ENCODE assay signal across 18 cellular contexts in the genomic region with DNA sequence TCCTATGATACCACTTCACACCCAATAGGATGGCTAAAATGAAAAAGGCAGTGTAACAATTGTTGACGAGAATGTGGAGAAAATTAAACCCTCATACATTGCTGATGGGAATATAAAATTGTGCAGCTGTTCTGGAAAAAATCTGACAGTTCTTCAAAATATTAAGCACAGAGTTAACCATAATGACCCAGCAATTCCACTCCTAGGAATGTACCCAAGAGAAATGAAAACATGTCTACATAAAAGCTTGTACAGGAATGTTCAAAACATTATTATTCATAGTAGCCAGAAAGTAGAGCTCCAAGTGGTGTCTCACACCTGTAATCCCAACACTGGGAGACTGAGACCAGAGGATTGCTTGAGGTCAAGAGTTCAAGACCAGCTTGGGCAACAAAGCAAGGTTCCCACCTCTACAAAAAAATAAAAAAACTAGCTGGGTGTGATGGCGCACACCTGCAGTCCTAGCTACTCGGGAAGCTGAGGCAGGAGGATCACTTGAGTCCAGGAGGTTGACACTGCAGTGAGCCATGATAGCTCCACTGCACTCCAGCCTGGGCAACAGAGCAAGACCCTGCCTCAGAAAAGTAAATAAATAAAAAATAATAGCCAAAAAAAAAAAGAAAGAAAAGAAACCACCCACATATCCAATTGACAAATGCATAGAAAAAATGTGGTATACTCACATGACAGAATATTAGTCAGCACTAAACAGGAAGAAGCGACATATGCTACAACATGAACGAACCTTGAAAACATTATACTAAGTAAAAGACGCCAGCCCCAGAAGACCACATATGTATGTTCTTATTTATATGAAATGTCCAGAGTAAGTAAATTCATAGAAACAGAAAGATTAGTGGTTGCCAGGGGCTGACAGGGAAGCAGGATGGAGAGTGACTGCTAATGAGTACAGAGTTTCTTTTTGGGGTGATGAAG. TPM values are rescaled to one million over a fixed set of nuclear protein-coding genes. Genes with fewer than 3 reads are reported as not detected.
DNase-seq lines count a peak whose midpoint lies in the region; ATAC-seq and TF ChIP-seq lines count a peak whose summit lies in the region.
"Had no signal": no experiment of that assay in that cellular context is flagged by ENCODE, and none has a peak within 500 bp of the region (broad histone marks: within the 10 kb centered on the region; RNA-seq: fewer than 3 reads in every experiment).

No MANE protein-coding gene starts in this region.

- H3K9me3 Mint-ChIP-seq in natural killer cell treated with Interleukin-12 subunit alpha and Interleukin-12 subunit beta and Interleukin-15 and Interleukin-18, amount 100 ng/mL, for 72 hours, result no peaks in the 10 kb centered on the region
- no peaks in the 10 kb centered on the region for H3K9me3 Mint-ChIP-seq in natural killer cell
- H3K9me3 Mint-ChIP-seq in activated CD4-positive, alpha-beta memory T cell treated with anti-CD3 and anti-CD28 coated beads for 36 hours, result no peaks in the 10 kb centered on the region
- peaks cover 21% of the 10 kb centered on the region for H3K9me3 Mint-ChIP-seq in type B pancreatic cell

- H3K4me3 Mint-ChIP-seq in natural killer cell treated with Interleukin-12 subunit alpha and Interleukin-12 subunit beta and Interleukin-15 and Interleukin-18, amount 100 ng/mL, for 72 hours, result peak overlapping the region; percentile 55
- H3K4me3 Mint-ChIP-seq in natural killer cell, result no peak overlapping the region
- no peak overlapping the region for H3K4me3 Mint-ChIP-seq in activated CD4-positive, alpha-beta memory T cell treated with anti-CD3 and anti-CD28 coated beads for 36 hours
- H3K4me3 Mint-ChIP-seq in type B pancreatic cell, result peak overlapping the region; percentile 21

- no peaks in the 10 kb centered on the region for H3K27me3 ChIP-seq in esophagus muscularis mucosa
- H3K27me3 ChIP-seq: adrenal gland, testis had no signal

- TF ChIP-seq EP300 in esophagus muscularis mucosa (IDR thresholded peaks at IDR 0.05), result no peak

- no peak for ATAC-seq in natural killer cell treated with Interleukin-12 subunit alpha and Interleukin-12 subunit beta and Interleukin-15 and Interleukin-18, amount 100 ng/mL, for 72 hours
- ATAC-seq in natural killer cell, result no peak

- POLR2A ChIA-PET in activated CD4-positive, alpha-beta memory T cell treated with anti-CD3 and anti-CD28 coated beads for 36 hours (lab: Charles Lee), result interaction anchor here (1.0 kb wide), 1 partner anchor 9 kb away, joined by 3 read pairs; no protein-coding TSS in a partner anchor

- TF ChIP-seq CTCF in natural killer cell (IDR thresholded peaks at IDR 0.05), result no peak
- TF ChIP-seq CTCF in esophagus muscularis mucosa (IDR thresholded peaks at IDR 0.05), result no peak
- TF ChIP-seq CTCF in type B pancreatic cell (conservative IDR thresholded peaks at IDR 0.05), result no peak

- H3K36me3 ChIP-seq in esophagus muscularis mucosa, result no peaks in the 10 kb centered on the region
- H3K36me3 ChIP-seq: adrenal gland had no signal

- DNase-seq in natural killer cell treated with Interleukin-12 subunit alpha and Interleukin-12 subunit beta and Interleukin-15 and Interleukin-18, amount 100 ng/mL, for 72 hours (ENCODE audit: low spot score), result no peak
- DNase-seq in natural killer cell (no peak), esophagus muscularis mucosa (ENCODE audit: extremely low spot score) (no peak), type B pancreatic cell (ENCODE audit: extremely low spot score, unreplicated experiment) (no peak), kidney glomerular epithelial cell (lab: John Stamatoyannopoulos, UW) (no peak), NCI-H187 (lab: John Stamatoyannopoulos, UW) (no peak)
- DNase-seq in activated CD4-positive, alpha-beta memory T cell treated with anti-CD3 and anti-CD28 coated beads for 36 hours, result no peak
- DNase-seq in stimulated activated CD4-positive, alpha-beta T cell treated with anti-CD3 and anti-CD28 coated beads, Interleukin-4, amount 100 ng/mL, for 24 hours, result no peak
- DNase-seq: activated CD4-positive, alpha-beta T cell treated with anti-CD3 and anti-CD28 coated beads for 1 hour; adrenal gland; Calu3; hypothalamus; NCI-H1048; NCI-H2107; NCI-H524 treated with DMSO at 0.1 percent for 48 hours; occipital lobe; T-helper 9 cell; testis had no signal

- no peaks in the 10 kb centered on the region for H3K27me3 Mint-ChIP-seq in natural killer cell treated with Interleukin-12 subunit alpha and Interleukin-12 subunit beta and Interleukin-15 and Interleukin-18, amount 100 ng/mL, for 72 hours
- H3K27me3 Mint-ChIP-seq in natural killer cell (ENCODE audit: low read depth in 2 of 2) (no peaks in the 10 kb centered on the region), type B pancreatic cell (peaks cover 2% of the 10 kb centered on the region)
- no peaks in the 10 kb centered on the region for H3K27me3 Mint-ChIP-seq in activated CD4-positive, alpha-beta memory T cell treated with anti-CD3 and anti-CD28 coated beads for 36 hours

- no peaks in the 10 kb centered on the region for H3K36me3 Mint-ChIP-seq in natural killer cell treated with Interleukin-12 subunit alpha and Interleukin-12 subunit beta and Interleukin-15 and Interleukin-18, amount 100 ng/mL, for 72 hours
- H3K36me3 Mint-ChIP-seq in natural killer cell (no peaks in the 10 kb centered on the region), type B pancreatic cell (peaks cover 41% of the 10 kb centered on the region)
- H3K36me3 Mint-ChIP-seq in activated CD4-positive, alpha-beta memory T cell treated with anti-CD3 and anti-CD28 coated beads for 36 hours, result peaks cover 6% of the 10 kb centered on the region

- peak overlapping the region; percentile 97 to 100 (median 100) for H3K27ac ChIP-seq in esophagus muscularis mucosa (replicated peaks in 1 of 4)
- H3K27ac ChIP-seq: testis had no signal

- peaks cover 60 to 84% (median 81%) of the 10 kb centered on the region in 4 donors for H3K4me1 ChIP-seq in esophagus muscularis mucosa

- H3K4me3 ChIP-seq in esophagus muscularis mucosa, result no peak overlapping the region
- H3K4me3 ChIP-seq: adrenal gland, testis had no signal

- H3K9me3 ChIP-seq in esophagus muscularis mucosa, result no peaks in the 10 kb centered on the region
- H3K9me3 ChIP-seq: adrenal gland, testis had no signal

- H3K27ac Mint-ChIP-seq in natural killer cell treated with Interleukin-12 subunit alpha and Interleukin-12 subunit beta and Interleukin-15 and Interleukin-18, amount 100 ng/mL, for 72 hours, result peak overlapping the region; percentile 13 to 49
- peak overlapping the region in 1 of 2 donors; percentile 46 for H3K27ac Mint-ChIP-seq in natural killer cell
- peak overlapping the region; percentile 35 for H3K27ac Mint-ChIP-seq in activated CD4-positive, alpha-beta memory T cell treated with anti-CD3 and anti-CD28 coated beads for 36 hours
- H3K27ac Mint-ChIP-seq in type B pancreatic cell, result peak overlapping the region; percentile 30

- H3K4me1 Mint-ChIP-seq in natural killer cell treated with Interleukin-12 subunit alpha and Interleukin-12 subunit beta and Interleukin-15 and Interleukin-18, amount 100 ng/mL, for 72 hours (ENCODE audit: low read depth in 2 of 2), result peaks cover 65 to 74% of the 10 kb centered on the region in 2 donors
- H3K4me1 Mint-ChIP-seq in natural killer cell (peaks cover 76 to 79% of the 10 kb centered on the region in 2 donors), type B pancreatic cell (ENCODE audit: unreplicated experiment) (peaks cover 35% of the 10 kb centered on the region)
- peaks cover 72% of the 10 kb centered on the region for H3K4me1 Mint-ChIP-seq in activated CD4-positive, alpha-beta memory T cell treated with anti-CD3 and anti-CD28 coated beads for 36 hours (ENCODE audit: low read depth)

- 70% methylated on average over 6 of the region's 6 CpGs for WGBS in esophagus muscularis mucosa

- no peak for TF ChIP-seq POLR2A in esophagus muscularis mucosa (IDR thresholded peaks at IDR 0.05; ENCODE audit: low read depth)

- intact Hi-C loops in natural killer cell (cut with micrococcal nuclease) (loop anchor here (5.0 to 10.0 kb wide), 3 partner anchors 32 to 513 kb away; partner anchors contain the start of genes GALNT11 and NUB1), esophagus muscularis mucosa (cut with DNase I) (loop anchor here (10.0 kb wide), 2 partner anchors 120 to 150 kb away; no protein-coding TSS in a partner anchor)
- intact Hi-C loops in activated CD4-positive, alpha-beta memory T cell treated with anti-CD3 and anti-CD28 coated beads for 36 hours (cut with micrococcal nuclease), result loop anchor here (5.0 kb wide), 3 partner anchors 42 to 287 kb away; partner anchors contain the start of gene ABCF2

- CTCF ChIA-PET in activated CD4-positive, alpha-beta memory T cell treated with anti-CD3 and anti-CD28 coated beads for 36 hours (lab: Charles Lee), result interaction anchor here (0.9 to 1.2 kb wide), 4 partner anchors 67 to 268 kb away, joined by 3 to 5 read pairs (median 3); no protein-coding TSS in a partner anchor

RNA-seq across cellular contexts. Expression of gene RHEB, which starts 5.0 kb away (rescaled TPM):
- 10 to 100 TPM; 45.4 to 55.8 TPM for total RNA-seq in natural killer cell treated with Interleukin-12 subunit alpha and Interleukin-12 subunit beta and Interleukin-15 and Interleukin-18, amount 100 ng/mL, for 72 hours
- total RNA-seq in natural killer cell, result 10 to 100 TPM; 51.0 to 63.3 (median 63.3) TPM
- total RNA-seq in activated CD4-positive, alpha-beta memory T cell treated with anti-CD3 and anti-CD28 coated beads for 36 hours, result 10 to 100 TPM; 62.0 to 64.6 TPM
- 100 to 1,000 TPM in 3 of 4 donors, 10 to 100 TPM in 1; 98.5 to 187 (median 163) TPM for total RNA-seq in esophagus muscularis mucosa
- 79.2 and 81.0 TPM in 2 replicates for total RNA-seq in type B pancreatic cell (ENCODE audit: low replicate concordance)

Comparison
In these comparisons a context has a peak if more than half of its experiments do, and no peak if none do; other contexts are left out.
1. H3K4me3 Mint-ChIP-seq: peak in natural killer cell treated with Interleukin-12 subunit alpha and Interleukin-12 subunit beta and Interleukin-15 and Interleukin-18, amount 100 ng/mL, for 72 hours (single experiment) and type B pancreatic cell (single experiment); none in natural killer cell (single experiment) and activated CD4-positive, alpha-beta memory T cell treated with anti-CD3 and anti-CD28 coated beads for 36 hours (single experiment).